ENCODE assay signal across 2 cellular contexts in genomic region chr11:1497600-1497999, GRCh38.
TF ChIP-seq lines count a peak whose summit lies in the region.

No MANE protein-coding gene starts in this region.

TF ChIP-seq in SK-N-SH, 30 proteins besides CTCF, POLR2A, EP300 and RAD21:
- TF ChIP-seq, protein P1, sequence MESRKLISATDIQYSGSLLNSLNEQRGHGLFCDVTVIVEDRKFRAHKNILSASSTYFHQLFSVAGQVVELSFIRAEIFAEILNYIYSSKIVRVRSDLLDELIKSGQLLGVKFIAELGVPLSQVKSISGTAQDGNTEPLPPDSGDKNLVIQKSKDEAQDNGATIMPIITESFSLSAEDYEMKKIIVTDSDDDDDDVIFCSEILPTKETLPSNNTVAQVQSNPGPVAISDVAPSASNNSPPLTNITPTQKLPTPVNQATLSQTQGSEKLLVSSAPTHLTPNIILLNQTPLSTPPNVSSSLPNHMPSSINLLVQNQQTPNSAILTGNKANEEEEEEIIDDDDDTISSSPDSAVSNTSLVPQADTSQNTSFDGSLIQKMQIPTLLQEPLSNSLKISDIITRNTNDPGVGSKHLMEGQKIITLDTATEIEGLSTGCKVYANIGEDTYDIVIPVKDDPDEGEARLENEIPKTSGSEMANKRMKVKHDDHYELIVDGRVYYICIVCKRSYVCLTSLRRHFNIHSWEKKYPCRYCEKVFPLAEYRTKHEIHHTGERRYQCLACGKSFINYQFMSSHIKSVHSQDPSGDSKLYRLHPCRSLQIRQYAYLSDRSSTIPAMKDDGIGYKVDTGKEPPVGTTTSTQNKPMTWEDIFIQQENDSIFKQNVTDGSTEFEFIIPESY (IDR thresholded peaks at IDR 0.05; ENCODE audit: borderline replicate concordance, low read depth): no peak
- TF ChIP-seq MXI1 (IDR thresholded peaks at IDR 0.05; ENCODE audit: low read depth, low read length) (no peak), TCF12 (IDR thresholded peaks at IDR 0.05) (no peak), JUND (IDR thresholded peaks at IDR 0.05) (no peak), USF1 (IDR thresholded peaks at IDR 0.05; ENCODE audit: borderline replicate concordance, low read depth) (no peak), EZH2phosphoT487 (IDR thresholded peaks at IDR 0.05; ENCODE audit: borderline replicate concordance, low read depth) (no peak), GATA2 (CRISPR knock-in tag; IDR thresholded peaks at IDR 0.05) (no peak), SIN3A (IDR thresholded peaks at IDR 0.05; ENCODE audit: borderline replicate concordance, low read depth, low read length) (no peak), TAF1 (IDR thresholded peaks at IDR 0.05; ENCODE audit: borderline replicate concordance, low read depth, low read length) (no peak), MEF2A (IDR thresholded peaks at IDR 0.05; ENCODE audit: borderline replicate concordance, low read depth) (no peak), YY1 (IDR thresholded peaks at IDR 0.05; ENCODE audit: low read depth) (no peak), POLR2AphosphoS5 (IDR thresholded peaks at IDR 0.05; ENCODE audit: low read depth, low read length) (no peak), MAX (IDR thresholded peaks at IDR 0.05; ENCODE audit: low read depth) (no peak), ELF1 (IDR thresholded peaks at IDR 0.05) (no peak), RFX5 (IDR thresholded peaks at IDR 0.05; ENCODE audit: low read length) (no peak), FOXM1 (IDR thresholded peaks at IDR 0.05; ENCODE audit: low read depth) (no peak)
- TF ChIP-seq, protein P2, sequence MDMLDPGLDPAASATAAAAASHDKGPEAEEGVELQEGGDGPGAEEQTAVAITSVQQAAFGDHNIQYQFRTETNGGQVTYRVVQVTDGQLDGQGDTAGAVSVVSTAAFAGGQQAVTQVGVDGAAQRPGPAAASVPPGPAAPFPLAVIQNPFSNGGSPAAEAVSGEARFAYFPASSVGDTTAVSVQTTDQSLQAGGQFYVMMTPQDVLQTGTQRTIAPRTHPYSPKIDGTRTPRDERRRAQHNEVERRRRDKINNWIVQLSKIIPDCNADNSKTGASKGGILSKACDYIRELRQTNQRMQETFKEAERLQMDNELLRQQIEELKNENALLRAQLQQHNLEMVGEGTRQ (IDR thresholded peaks at IDR 0.05; ENCODE audit: borderline replicate concordance, low read depth, low read length): no peak

TF ChIP-seq in SK-N-SH treated with all-trans-retinoic acid at 6 μM for 48 hours, 23 proteins besides CTCF, POLR2A, EP300 and RAD21:
- no peak for TF ChIP-seq ZNF70 (CRISPR knock-in tag; IDR thresholded peaks at IDR 0.05)
- TF ChIP-seq, protein P3, sequence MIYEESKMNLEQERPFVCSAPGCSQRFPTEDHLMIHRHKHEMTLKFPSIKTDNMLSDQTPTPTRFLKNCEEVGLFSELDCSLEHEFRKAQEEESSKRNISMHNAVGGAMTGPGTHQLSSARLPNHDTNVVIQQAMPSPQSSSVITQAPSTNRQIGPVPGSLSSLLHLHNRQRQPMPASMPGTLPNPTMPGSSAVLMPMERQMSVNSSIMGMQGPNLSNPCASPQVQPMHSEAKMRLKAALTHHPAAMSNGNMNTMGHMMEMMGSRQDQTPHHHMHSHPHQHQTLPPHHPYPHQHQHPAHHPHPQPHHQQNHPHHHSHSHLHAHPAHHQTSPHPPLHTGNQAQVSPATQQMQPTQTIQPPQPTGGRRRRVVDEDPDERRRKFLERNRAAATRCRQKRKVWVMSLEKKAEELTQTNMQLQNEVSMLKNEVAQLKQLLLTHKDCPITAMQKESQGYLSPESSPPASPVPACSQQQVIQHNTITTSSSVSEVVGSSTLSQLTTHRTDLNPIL (CRISPR knock-in tag; IDR thresholded peaks at IDR 0.05; ENCODE audit: low read depth): no peak
- TF ChIP-seq, protein P4, sequence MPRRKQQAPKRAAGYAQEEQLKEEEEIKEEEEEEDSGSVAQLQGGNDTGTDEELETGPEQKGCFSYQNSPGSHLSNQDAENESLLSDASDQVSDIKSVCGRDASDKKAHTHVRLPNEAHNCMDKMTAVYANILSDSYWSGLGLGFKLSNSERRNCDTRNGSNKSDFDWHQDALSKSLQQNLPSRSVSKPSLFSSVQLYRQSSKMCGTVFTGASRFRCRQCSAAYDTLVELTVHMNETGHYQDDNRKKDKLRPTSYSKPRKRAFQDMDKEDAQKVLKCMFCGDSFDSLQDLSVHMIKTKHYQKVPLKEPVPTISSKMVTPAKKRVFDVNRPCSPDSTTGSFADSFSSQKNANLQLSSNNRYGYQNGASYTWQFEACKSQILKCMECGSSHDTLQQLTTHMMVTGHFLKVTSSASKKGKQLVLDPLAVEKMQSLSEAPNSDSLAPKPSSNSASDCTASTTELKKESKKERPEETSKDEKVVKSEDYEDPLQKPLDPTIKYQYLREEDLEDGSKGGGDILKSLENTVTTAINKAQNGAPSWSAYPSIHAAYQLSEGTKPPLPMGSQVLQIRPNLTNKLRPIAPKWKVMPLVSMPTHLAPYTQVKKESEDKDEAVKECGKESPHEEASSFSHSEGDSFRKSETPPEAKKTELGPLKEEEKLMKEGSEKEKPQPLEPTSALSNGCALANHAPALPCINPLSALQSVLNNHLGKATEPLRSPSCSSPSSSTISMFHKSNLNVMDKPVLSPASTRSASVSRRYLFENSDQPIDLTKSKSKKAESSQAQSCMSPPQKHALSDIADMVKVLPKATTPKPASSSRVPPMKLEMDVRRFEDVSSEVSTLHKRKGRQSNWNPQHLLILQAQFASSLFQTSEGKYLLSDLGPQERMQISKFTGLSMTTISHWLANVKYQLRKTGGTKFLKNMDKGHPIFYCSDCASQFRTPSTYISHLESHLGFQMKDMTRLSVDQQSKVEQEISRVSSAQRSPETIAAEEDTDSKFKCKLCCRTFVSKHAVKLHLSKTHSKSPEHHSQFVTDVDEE (CRISPR knock-in tag; IDR thresholded peaks at IDR 0.05): no peak
- TF ChIP-seq TOX (CRISPR knock-in tag; IDR thresholded peaks at IDR 0.05; ENCODE audit: borderline replicate concordance): no peak
- TF ChIP-seq OSR1 (CRISPR knock-in tag; IDR thresholded peaks at IDR 0.05): no peak
- TF ChIP-seq GLIS3 (CRISPR knock-in tag; IDR thresholded peaks at IDR 0.05): no peak
